12 cellular contexts compared by ENCODE assay signal in the genomic region with DNA sequence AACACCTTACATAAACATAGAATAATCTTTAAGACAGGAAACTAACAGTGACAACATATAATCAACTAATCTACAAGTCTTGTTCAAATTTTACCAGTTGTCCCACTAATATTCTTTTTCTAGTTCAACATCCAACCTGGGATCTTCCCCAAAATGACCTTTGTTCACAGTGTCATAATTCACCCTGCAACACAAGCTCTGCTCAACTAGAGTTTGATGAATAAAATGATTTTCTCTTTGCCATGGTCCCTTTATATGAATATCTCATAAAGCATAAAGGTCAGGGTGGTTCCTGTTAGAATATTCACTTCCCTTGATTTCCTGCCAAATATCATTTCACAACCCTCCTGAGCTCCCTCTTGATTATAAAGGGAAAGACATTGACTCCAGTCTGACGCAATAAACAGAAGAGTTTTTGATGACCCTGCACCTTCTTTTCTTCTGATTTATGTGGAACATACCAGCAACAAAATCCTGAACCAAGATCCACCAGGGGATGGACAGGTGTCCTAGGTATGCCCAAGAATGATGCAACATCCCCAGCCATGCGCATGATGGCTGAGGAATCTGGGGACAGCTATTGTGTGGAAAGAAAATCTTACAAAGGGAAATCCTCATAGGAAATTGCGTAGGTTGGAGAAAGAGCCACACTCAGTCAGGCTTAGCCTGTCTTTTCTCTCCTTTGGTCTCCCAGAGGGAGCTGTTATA. TPM values are rescaled to one million over a fixed set of nuclear protein-coding genes. Genes with fewer than 3 reads are reported as not detected.
DNase-seq lines count a peak whose midpoint lies in the region; ATAC-seq and TF ChIP-seq lines count a peak whose summit lies in the region.
"Had no signal": no experiment of that assay in that cellular context is flagged by ENCODE, and none has a peak within 500 bp of the region (broad histone marks: within the 10 kb centered on the region; RNA-seq: fewer than 3 reads in every experiment).

No MANE protein-coding gene starts in this region.

- in situ Hi-C loops in Panc1 (cut with HindIII; ENCODE audit: low pct_unique_long_range_greater_than_20kb, low sequenced_read_pairs), result no loop called here

- H3K4me2 ChIP-seq in H9 (ENCODE audit: insufficient read depth, insufficient read length, low read length) (no peak overlapping the region), parathyroid adenoma (ENCODE audit: low read length) (no peak overlapping the region), OCI-LY7 (ENCODE audit: low read length) (no peak overlapping the region)

- H2BK20ac ChIP-seq in H9 (ENCODE audit: low read depth, low read length, poor library complexity, severe bottlenecking), result peak overlapping the region; percentile 78

- peak overlapping the region; percentile 65 for H2BK5ac ChIP-seq in H9 (ENCODE audit: insufficient read length, low read length)

- H3K9me3 ChIP-seq in H9 (ENCODE audit: control insufficient read depth, low read depth, low read length) (no peaks in the 10 kb centered on the region), Panc1 (ENCODE audit: control insufficient read depth, insufficient read depth, low read depth, low read length) (no peaks in the 10 kb centered on the region), parathyroid adenoma (ENCODE audit: control insufficient read depth, low read length) (no peaks in the 10 kb centered on the region), OCI-LY7 (ENCODE audit: low read length) (no peaks in the 10 kb centered on the region), aorta (ENCODE audit: control insufficient read depth, low read length) (no peaks in the 10 kb centered on the region)

- H3K14ac ChIP-seq in H9 (ENCODE audit: insufficient read depth, low read length), result peak overlapping the region; percentile 51; the same call in 1 of the 2 replicates

- H2AK5ac ChIP-seq in H9 (ENCODE audit: insufficient read length, low read length), result no peak overlapping the region

- H3K27me3 Mint-ChIP-seq in H9 (ENCODE audit: low read depth), result no peaks in the 10 kb centered on the region
- H3K27me3 Mint-ChIP-seq in activated naive CD4-positive, alpha-beta T cell treated with anti-CD3 and anti-CD28 coated beads for 36 hours (ENCODE audit: low read depth), result peaks cover 2% of the 10 kb centered on the region
- H3K27me3 Mint-ChIP-seq: activated T-helper 17 cell treated with anti-CD3 and anti-CD28 coated beads, Interleukin-2, amount 50 U/mL, for 72 hours; stimulated activated naive B cell treated with anti-CD40 and anti-IgM and Interleukin-4, amounts not matched to agents 10 μg/mL and 1 μg/mL and 100 μg/mL, for 72 hours had no signal

- H2AFZ ChIP-seq in H9 (ENCODE audit: low read length) (peak overlapping the region; percentile 60), parathyroid adenoma (peak overlapping the region; percentile 11), OCI-LY7 (ENCODE audit: low read length) (no peak overlapping the region)

- no peak for ATAC-seq in Panc1
- no peak for ATAC-seq in aorta (ENCODE audit: low FRiP score)
- ATAC-seq: activated T-helper 17 cell treated with anti-CD3 and anti-CD28 coated beads, Interleukin-2, amount 50 U/mL, for 72 hours; stimulated activated naive B cell treated with anti-CD40 and anti-IgM and Interleukin-4, amounts not matched to agents 10 μg/mL and 1 μg/mL and 100 μg/mL, for 72 hours had no signal

- no peak overlapping the region for H4K8ac ChIP-seq in H9 (replicated peaks; ENCODE audit: insufficient read length, low read depth, low read length)

- no peaks in the 10 kb centered on the region for H3K9me3 Mint-ChIP-seq in H9
- no peaks in the 10 kb centered on the region for H3K9me3 Mint-ChIP-seq in activated naive CD4-positive, alpha-beta T cell treated with anti-CD3 and anti-CD28 coated beads for 36 hours
- H3K9me3 Mint-ChIP-seq: activated T-helper 17 cell treated with anti-CD3 and anti-CD28 coated beads, Interleukin-2, amount 50 U/mL, for 72 hours; stimulated activated naive B cell treated with anti-CD40 and anti-IgM and Interleukin-4, amounts not matched to agents 10 μg/mL and 1 μg/mL and 100 μg/mL, for 72 hours had no signal

- H4K5ac ChIP-seq in H9 (ENCODE audit: insufficient read length, low read depth, low read length), result no peak overlapping the region

- peaks cover 21% of the 10 kb centered on the region for H3K4me1 ChIP-seq in H9 (ENCODE audit: insufficient read depth, low read length)
- H3K4me1 ChIP-seq in Panc1 (ENCODE audit: control insufficient read depth, insufficient read depth, low read length), result peaks cover 7% of the 10 kb centered on the region
- peaks cover 5% of the 10 kb centered on the region for H3K4me1 ChIP-seq in parathyroid adenoma
- H3K4me1 ChIP-seq in OCI-LY7 (ENCODE audit: insufficient read depth, low read length, poor library complexity, severe bottlenecking), result no peaks in the 10 kb centered on the region
- peaks cover 0 to 3% of the 10 kb centered on the region in 2 donors for H3K4me1 ChIP-seq in aorta (ENCODE audit: control insufficient read depth in 1 of 2, insufficient read depth in 2 of 2, low read length in 2 of 2)

- H3K9ac ChIP-seq in H9 (ENCODE audit: extremely low read depth, insufficient read length, low read length) (no peak overlapping the region), parathyroid adenoma (no peak overlapping the region)

- no peak overlapping the region for H3K56ac ChIP-seq in H9 (ENCODE audit: insufficient read length, low read depth, low read length)

- no peaks in the 10 kb centered on the region for H3K23me2 ChIP-seq in H9 (ENCODE audit: insufficient read length, low read depth, low read length, poor library complexity, severe bottlenecking)

- H4K91ac ChIP-seq in H9 (ENCODE audit: insufficient read length, low read depth, low read length), result no peak overlapping the region

- no peaks in the 10 kb centered on the region for H3K9me2 ChIP-seq in OCI-LY7 (ENCODE audit: insufficient read depth, low read length)

- BruUV-seq in Panc1 (replicated peaks; lab: Mats Ljungman, UMichigan) (no TSS peak), OCI-LY7 (replicated peaks; lab: Mats Ljungman, UMichigan) (no TSS peak)

- H3K27me3 ChIP-seq in H9 (ENCODE audit: insufficient read depth, low read length) (no peaks in the 10 kb centered on the region), Panc1 (ENCODE audit: control insufficient read depth, insufficient read depth, low read length) (no peaks in the 10 kb centered on the region), parathyroid adenoma (ENCODE audit: control insufficient read depth, insufficient read depth, low read length) (no peaks in the 10 kb centered on the region), aorta (ENCODE audit: control insufficient read depth in 1 of 2, insufficient read depth in 2 of 2, low read length in 1 of 2) (no peaks in the 10 kb centered on the region)

- TF ChIP-seq CTCF in H9 (conservative IDR thresholded peaks at IDR 0.05), result no peak
- TF ChIP-seq CTCF in Panc1 (IDR thresholded peaks at IDR 0.05), result no peak
- TF ChIP-seq CTCF in foreskin fibroblast (IDR thresholded peaks at IDR 0.05; ENCODE audit: low read depth, low read length), result no peak
- TF ChIP-seq CTCF in parathyroid adenoma (IDR thresholded peaks at IDR 0.05), result no peak
- TF ChIP-seq CTCF in OCI-LY7 (conservative IDR thresholded peaks at IDR 0.05; ENCODE audit: low read length), result no peak

- H3K4ac ChIP-seq in H9 (ENCODE audit: low read depth, low read length), result no peak overlapping the region; the same call in 1 of the 2 replicates

- no peaks in the 10 kb centered on the region for H3K79me1 ChIP-seq in H9 (ENCODE audit: insufficient read depth, low read depth, low read length, poor library complexity, severe bottlenecking)

- peak overlapping the region; percentile 63 for H3K18ac ChIP-seq in H9 (ENCODE audit: insufficient read length, low read depth, low read length)

- peak overlapping the region; percentile 63 for H3K27ac ChIP-seq in H9 (ENCODE audit: insufficient read length, low read depth, low read length)
- H3K27ac ChIP-seq in Panc1 (ENCODE audit: low read length), result peak overlapping the region; percentile 27; the same call in 1 of the 2 replicates
- H3K27ac ChIP-seq in parathyroid adenoma, result no peak overlapping the region
- no peak overlapping the region for H3K27ac ChIP-seq in OCI-LY7 (ENCODE audit: low read depth, low read length, poor library complexity, severe bottlenecking)
- H3K27ac ChIP-seq in aorta (ENCODE audit: low read depth in 1 of 2, low read length in 2 of 2), result no peak overlapping the region

- H3K36me3 ChIP-seq in Panc1 (ENCODE audit: control insufficient read depth, insufficient read depth, low read length) (no peaks in the 10 kb centered on the region), parathyroid adenoma (ENCODE audit: control insufficient read depth, insufficient read depth, low read length) (no peaks in the 10 kb centered on the region), OCI-LY7 (ENCODE audit: insufficient read depth, low read length) (no peaks in the 10 kb centered on the region), aorta (ENCODE audit: control insufficient read depth in 1 of 2, insufficient read depth in 2 of 2, low read length in 1 of 2) (no peaks in the 10 kb centered on the region)

- no CpG with 5 or more reads among the region's 3 CpGs for WGBS in H9 (ENCODE audit: extremely low coverage, insufficient read length, low lambda C conversion rate)
- WGBS in aorta, 2 donors, result 92 to 97% methylated on average over 3 of the region's 3 CpGs

- intact Hi-C loops in Panc1 (cut with micrococcal nuclease; ENCODE audit: unreplicated experiment), result no loop called here
- intact Hi-C loops in OCI-LY7 (cut with micrococcal nuclease; ENCODE audit: unreplicated experiment), result no loop called here
- intact Hi-C loops in aorta (cut with DNase I), result no loop called here
- intact Hi-C loops in activated naive CD4-positive, alpha-beta T cell treated with anti-CD3 and anti-CD28 coated beads for 36 hours (cut with micrococcal nuclease), result no loop called here

- DNase-seq in H9, result no peak
- DNase-seq in Panc1 (ENCODE audit: low read depth, low spot score), result no peak
- DNase-seq in foreskin fibroblast, result peak; percentile 69 to 87
- no peak for DNase-seq in DMS79 treated with DMSO at 0.1 percent for 48 hours (lab: John Stamatoyannopoulos, UW)
- DNase-seq in OCI-LY7 (ENCODE audit: low spot score), result no peak
- DNase-seq in aorta, result no peak
- DNase-seq in activated naive CD4-positive, alpha-beta T cell treated with anti-CD3 and anti-CD28 coated beads for 36 hours, result no peak
- DNase-seq: effector CD4-positive, alpha-beta T cell; stimulated activated naive B cell treated with anti-CD40 and anti-IgM and Interleukin-4, amounts not matched to agents 10 μg/mL and 1 μg/mL and 100 μg/mL, for 72 hours had no signal

- CTCF ChIA-PET in Panc1 (lab: Charles Lee), result no interaction called here
- CTCF ChIA-PET in OCI-LY7 (lab: Charles Lee; ENCODE audit: unreplicated experiment), result no interaction called here
- CTCF ChIA-PET in activated naive CD4-positive, alpha-beta T cell treated with anti-CD3 and anti-CD28 coated beads for 36 hours (lab: Charles Lee), result interaction anchor here (1.0 to 1.6 kb wide), 2 partner anchors 17 to 23 kb away, joined by 3 to 8 read pairs; no protein-coding TSS in a partner anchor

- no peaks in the 10 kb centered on the region; a peak in 1 of 7 replicates for H3K36me3 Mint-ChIP-seq in H9 (ENCODE audit: insufficient read depth in 1 of 3, low read depth in 3 of 3)
- no peaks in the 10 kb centered on the region for H3K36me3 Mint-ChIP-seq in activated naive CD4-positive, alpha-beta T cell treated with anti-CD3 and anti-CD28 coated beads for 36 hours (ENCODE audit: low read depth)
- H3K36me3 Mint-ChIP-seq: stimulated activated naive B cell treated with anti-CD40 and anti-IgM and Interleukin-4, amounts not matched to agents 10 μg/mL and 1 μg/mL and 100 μg/mL, for 72 hours had no signal

- no peak overlapping the region for H2BK120ac ChIP-seq in H9 (ENCODE audit: low read depth, low read length, poor library complexity, severe bottlenecking)

- H3K4me3 Mint-ChIP-seq in H9, result no peak overlapping the region
- H3K4me3 Mint-ChIP-seq in activated naive CD4-positive, alpha-beta T cell treated with anti-CD3 and anti-CD28 coated beads for 36 hours, result no peak overlapping the region
- H3K4me3 Mint-ChIP-seq: activated T-helper 17 cell treated with anti-CD3 and anti-CD28 coated beads, Interleukin-2, amount 50 U/mL, for 72 hours; stimulated activated naive B cell treated with anti-CD40 and anti-IgM and Interleukin-4, amounts not matched to agents 10 μg/mL and 1 μg/mL and 100 μg/mL, for 72 hours had no signal

- POLR2A ChIA-PET in Panc1 (lab: Charles Lee), result no interaction called here
- POLR2A ChIA-PET in OCI-LY7 (lab: Charles Lee), result interaction anchor here (0.7 kb wide), 1 partner anchor 458 kb away, joined by 3 read pairs; no protein-coding TSS in a partner anchor

- H4K20me1 ChIP-seq in H9 (ENCODE audit: control insufficient read depth, insufficient read depth, insufficient read length), result no peaks in the 10 kb centered on the region
- H4K20me1 ChIP-seq in OCI-LY7 (ENCODE audit: insufficient read depth, low read length), result no peaks in the 10 kb centered on the region

- H3K79me2 ChIP-seq in H9 (ENCODE audit: insufficient read depth, low read length) (no peaks in the 10 kb centered on the region), parathyroid adenoma (no peaks in the 10 kb centered on the region), OCI-LY7 (ENCODE audit: insufficient read depth, low read depth, low read length) (no peaks in the 10 kb centered on the region)

- no peak overlapping the region for H3K23ac ChIP-seq in H9 (ENCODE audit: insufficient read length, low read depth, low read length)

- no peak overlapping the region for H3K4me3 ChIP-seq in Panc1 (ENCODE audit: low read depth in 2 of 2, low read length in 2 of 2)
- no peak overlapping the region for H3K4me3 ChIP-seq in foreskin fibroblast (ENCODE audit: low read depth in 1 of 2, low read length in 2 of 2)
- H3K4me3 ChIP-seq in parathyroid adenoma (ENCODE audit: low read depth, low read length), result no peak overlapping the region
- no peak overlapping the region for H3K4me3 ChIP-seq in OCI-LY7 (ENCODE audit: low read depth, low read length, poor library complexity, severe bottlenecking)
- no peak overlapping the region for H3K4me3 ChIP-seq in aorta (ENCODE audit: low read length in 2 of 2)
- H3K4me3 ChIP-seq: skin epidermis had no signal

- no peak overlapping the region for H2BK15ac ChIP-seq in H9 (ENCODE audit: low read depth, low read length)

- H3K4me1 Mint-ChIP-seq in H9, result peaks cover 72% of the 10 kb centered on the region in 2 experiments
- H3K4me1 Mint-ChIP-seq in activated naive CD4-positive, alpha-beta T cell treated with anti-CD3 and anti-CD28 coated beads for 36 hours (ENCODE audit: low read depth), result peaks cover 28% of the 10 kb centered on the region

- no peak overlapping the region for H2BK12ac ChIP-seq in H9 (ENCODE audit: insufficient read length, low read depth, low read length)

- peak overlapping the region; percentile 84 for H3T11ph ChIP-seq in H9 (ENCODE audit: low read length)

- H3K27ac Mint-ChIP-seq in H9, result peak overlapping the region; percentile 95 to 97 (median 96); a peak in 6 of 7 replicates
- no peak overlapping the region for H3K27ac Mint-ChIP-seq in activated naive CD4-positive, alpha-beta T cell treated with anti-CD3 and anti-CD28 coated beads for 36 hours
- H3K27ac Mint-ChIP-seq: activated T-helper 17 cell treated with anti-CD3 and anti-CD28 coated beads, Interleukin-2, amount 50 U/mL, for 72 hours; stimulated activated naive B cell treated with anti-CD40 and anti-IgM and Interleukin-4, amounts not matched to agents 10 μg/mL and 1 μg/mL and 100 μg/mL, for 72 hours had no signal

RNA-seq across cellular contexts. Expression of gene IFIT3, which starts 18.6 kb away (rescaled TPM):
- total RNA-seq in H9 (2021) (0.55 and 0.64 TPM in 2 replicates), Panc1 (2021; ENCODE audit: unreplicated experiment) (29.8 TPM), OCI-LY7 (2022) (0.17 and 0.39 TPM in 2 replicates), aorta (10 to 100 TPM; 14.2 to 19.0 TPM)
- polyA plus RNA-seq in Panc1 (2012; ENCODE audit: insufficient read length), result 5.2 TPM
- 0.26 and 0.35 TPM in 2 replicates for total RNA-seq in OCI-LY7 (2014; rRNA removed; shearing (Covaris generic))
- polyA plus RNA-seq in aorta, result 10 to 100 TPM; 15.0 to 15.7 TPM
- total RNA-seq in activated naive CD4-positive, alpha-beta T cell treated with anti-CD3 and anti-CD28 coated beads for 36 hours, result 10 to 100 TPM; 13.9 to 14.4 TPM

RNA-seq across cellular contexts. Expression of gene IFIT1B, which starts 31.4 kb away (rescaled TPM):
- total RNA-seq in H9 (2021) (not detected in 2 replicates), Panc1 (2021; ENCODE audit: unreplicated experiment) (not detected), OCI-LY7 (2022) (not detected in 2 replicates), aorta (under 1 TPM; 0.16 to 0.87 TPM)
- not detected for polyA plus RNA-seq in Panc1 (2012; ENCODE audit: insufficient read length)
- not detected in 2 replicates for total RNA-seq in OCI-LY7 (2014; rRNA removed; shearing (Covaris generic))
- not detected for polyA plus RNA-seq in aorta
- not detected for total RNA-seq in activated naive CD4-positive, alpha-beta T cell treated with anti-CD3 and anti-CD28 coated beads for 36 hours
- total RNA-seq: activated T-helper 17 cell treated with anti-CD3 and anti-CD28 coated beads, Interleukin-2, amount 50 U/mL, for 72 hours had no signal

RNA-seq across cellular contexts. Expression of gene IFIT2, which starts 44.6 kb away (rescaled TPM):
- total RNA-seq in H9 (2021), result 0.09 TPM in 1 of 2 replicates, not detected in the other
- total RNA-seq in Panc1 (2021; ENCODE audit: unreplicated experiment), result 31.6 TPM
- 6.9 TPM for polyA plus RNA-seq in Panc1 (2012; ENCODE audit: insufficient read length)
- total RNA-seq in OCI-LY7 (2014; rRNA removed; shearing (Covaris generic)), result 0.26 and 0.57 TPM in 2 replicates
- total RNA-seq in OCI-LY7 (2022), result 0.37 and 0.72 TPM in 2 replicates
- 10 to 100 TPM in 1 of 2 donors, 1 to 10 TPM in 1; 4.6 to 11.9 TPM for total RNA-seq in aorta
- polyA plus RNA-seq in aorta, result 10 to 100 TPM; 10.8 to 11.3 TPM
- 10 to 100 TPM; 35.7 to 39.4 TPM for total RNA-seq in activated naive CD4-positive, alpha-beta T cell treated with anti-CD3 and anti-CD28 coated beads for 36 hours

RNA-seq across cellular contexts. Expression of gene IFIT1, which starts 46.0 kb away (rescaled TPM):
- total RNA-seq in H9 (2021), result 1.2 and 1.9 TPM in 2 replicates
- total RNA-seq in Panc1 (2021; ENCODE audit: unreplicated experiment), result 43.8 TPM
- polyA plus RNA-seq in Panc1 (2012; ENCODE audit: insufficient read length), result 12.1 TPM
- total RNA-seq in OCI-LY7 (2014; rRNA removed; shearing (Covaris generic)), result not detected in 2 replicates
- total RNA-seq in OCI-LY7 (2022), result not detected in 2 replicates
- total RNA-seq in aorta, result 10 to 100 TPM; 13.2 to 17.9 TPM
- 10 to 100 TPM; 13.6 to 17.7 TPM for polyA plus RNA-seq in aorta
- 1 to 10 TPM; 5.9 to 6.0 TPM for total RNA-seq in activated naive CD4-positive, alpha-beta T cell treated with anti-CD3 and anti-CD28 coated beads for 36 hours

Comparison
In these comparisons a context has a peak if more than half of its experiments do, and no peak if none do; other contexts are left out.
1. DNase-seq: peak in foreskin fibroblast (2 of 2); none in H9 (single experiment), Panc1 (single experiment), DMS79 treated with DMSO at 0.1 percent for 48 hours (single experiment), OCI-LY7 (single experiment), aorta (0 of 2) and activated naive CD4-positive, alpha-beta T cell treated with anti-CD3 and anti-CD28 coated beads for 36 hours (single experiment).
2. H3K27ac ChIP-seq: peak in H9 (single experiment) and Panc1 (single experiment); none in parathyroid adenoma (single experiment), OCI-LY7 (single experiment) and aorta (0 of 2).